ENCODE assay signal across 19 cellular contexts in genomic region chr1:9385801-9386573, GRCh38.
A peak's percentile ranks its signal among the peaks of the same experiment; 100 is the strongest.
DNase-seq lines count a peak whose midpoint lies in the region; ATAC-seq and TF ChIP-seq lines count a peak whose summit lies in the region.
"Had no signal": no experiment of that assay in that cellular context is flagged by ENCODE, and none has a peak within 500 bp of the region (broad histone marks: within the 10 kb centered on the region; RNA-seq: fewer than 3 reads in every experiment).

No MANE protein-coding gene starts in this region.

- no peaks in the 10 kb centered on the region for H3K36me3 ChIP-seq in PC-9 (ENCODE audit: low read depth)
- no peaks in the 10 kb centered on the region for H3K36me3 ChIP-seq in gastrocnemius medialis
- H3K36me3 ChIP-seq in MG63: no peaks in the 10 kb centered on the region
- H3K36me3 ChIP-seq in WERI-Rb-1: no peaks in the 10 kb centered on the region
- H3K36me3 ChIP-seq: right lobe of liver, SJSA1 had no signal

- TF ChIP-seq CTCF in PC-9 (conservative IDR thresholded peaks at IDR 0.05) (no peak), gastrocnemius medialis (IDR thresholded peaks at IDR 0.05 in 4 of 5, conservative IDR thresholded peaks at IDR 0.05 in 1 of 5) (no peak), WERI-Rb-1 (IDR thresholded peaks at IDR 0.05; ENCODE audit: low read depth, low read length) (no peak)

- peaks cover 5% of the 10 kb centered on the region for H3K4me1 Mint-ChIP-seq in activated CD4-positive, alpha-beta T cell treated with anti-CD3 and anti-CD28 coated beads for 36 hours
- peaks cover 9% of the 10 kb centered on the region for H3K4me1 Mint-ChIP-seq in activated CD4-positive, alpha-beta T cell treated with anti-CD3 and anti-CD28 coated beads, Interleukin-2, amount 10 ng/mL, durations not matched to agents 24 days and 14 days

- intact Hi-C loops in activated CD4-positive, alpha-beta T cell treated with anti-CD3 and anti-CD28 coated beads for 36 hours (cut with DNase I, micrococcal nuclease): no loop called here
- intact Hi-C loops in activated CD4-positive, alpha-beta T cell treated with anti-CD3 and anti-CD28 coated beads, Interleukin-2, amount 10 ng/mL, durations not matched to agents 24 days and 14 days (cut with micrococcal nuclease): no loop called here
- intact Hi-C loops in PC-9 (cut with micrococcal nuclease; ENCODE audit: unreplicated experiment): no loop called here
- intact Hi-C loops in gastrocnemius medialis (cut with DNase I; ENCODE audit: low total_unique reads): loop anchor here (2.0 kb wide), 2 partner anchors 51 to 95 kb away; no protein-coding TSS in a partner anchor

- no peaks in the 10 kb centered on the region for H3K36me3 Mint-ChIP-seq in activated CD4-positive, alpha-beta T cell treated with anti-CD3 and anti-CD28 coated beads for 36 hours (ENCODE audit: low read depth)
- no peaks in the 10 kb centered on the region for H3K36me3 Mint-ChIP-seq in activated CD4-positive, alpha-beta T cell treated with anti-CD3 and anti-CD28 coated beads, Interleukin-2, amount 10 ng/mL, durations not matched to agents 24 days and 14 days (ENCODE audit: low read depth)
- H3K36me3 Mint-ChIP-seq: activated naive CD4-positive, alpha-beta T cell treated with anti-CD3 and anti-CD28 coated beads, Interleukin-2, amount 10 ng/mL, durations not matched to agents 7 days and 5 days; CD8-positive, alpha-beta T cell; naive B cell had no signal

- POLR2A ChIA-PET in activated CD4-positive, alpha-beta T cell treated with anti-CD3 and anti-CD28 coated beads for 36 hours (lab: Charles Lee): no interaction called here
- POLR2A ChIA-PET in PC-9 (lab: Charles Lee; ENCODE audit: unreplicated experiment): no interaction called here

- CTCF ChIA-PET in activated CD4-positive, alpha-beta T cell treated with anti-CD3 and anti-CD28 coated beads for 36 hours (lab: Charles Lee): interaction anchor here (0.6 to 2.2 kb wide), 3 partner anchors 69 to 96 kb away, joined by 3 to 6 read pairs (median 3); no protein-coding TSS in a partner anchor
- CTCF ChIA-PET in PC-9 (lab: Charles Lee): no interaction called here

- H3K9me2 ChIP-seq in PC-9 (ENCODE audit: insufficient read depth): no peaks in the 10 kb centered on the region

- H3K27me3 Mint-ChIP-seq in activated CD4-positive, alpha-beta T cell treated with anti-CD3 and anti-CD28 coated beads for 36 hours: no peaks in the 10 kb centered on the region
- H3K27me3 Mint-ChIP-seq in activated CD4-positive, alpha-beta T cell treated with anti-CD3 and anti-CD28 coated beads, Interleukin-2, amount 10 ng/mL, durations not matched to agents 24 days and 14 days: peaks cover 19% of the 10 kb centered on the region

- peak; percentile 53 for ATAC-seq in activated CD4-positive, alpha-beta T cell treated with anti-CD3 and anti-CD28 coated beads for 36 hours
- peak; percentile 56 for ATAC-seq in esophagus mucosa
- no peak for ATAC-seq in gastrocnemius medialis
- ATAC-seq in HG03097 (IDR thresholded peaks at IDR 0.05; ENCODE audit: low FRiP score, unreplicated experiment): no peak
- ATAC-seq: CD8-positive, alpha-beta T cell had no signal

- H3K27ac ChIP-seq in PC-9 (no peak overlapping the region), gastrocnemius medialis (peak overlapping the region; percentile 87 to 96 (median 90)), WERI-Rb-1 (no peak overlapping the region)
- H3K27ac ChIP-seq: right lobe of liver, SJSA1 had no signal

- in situ Hi-C loops in gastrocnemius medialis (cut with MboI; ENCODE audit: low sequenced_read_pairs in 4 of 4): no loop called here

- no peaks in the 10 kb centered on the region for H4K20me1 ChIP-seq in PC-9 (ENCODE audit: insufficient read depth)

- no peak overlapping the region for H3K4me2 ChIP-seq in PC-9

- H3K79me2 ChIP-seq in PC-9 (ENCODE audit: low read depth): no peaks in the 10 kb centered on the region

- BruUV-seq in PC-9 (replicated peaks; lab: Mats Ljungman, UMichigan): TSS peak; percentile 63

- H3K4me3 ChIP-seq in PC-9 (no peak overlapping the region), gastrocnemius medialis (no peak overlapping the region), MG63 (no peak overlapping the region), WERI-Rb-1 (ENCODE audit: low read depth, low read length) (no peak overlapping the region)
- H3K4me3 ChIP-seq: right lobe of liver, SJSA1 had no signal

- H3F3A ChIP-seq in PC-9 (ENCODE audit: insufficient read depth, low read depth): no peaks in the 10 kb centered on the region

- H3K9me3 Mint-ChIP-seq in activated CD4-positive, alpha-beta T cell treated with anti-CD3 and anti-CD28 coated beads for 36 hours (ENCODE audit: low read depth): no peaks in the 10 kb centered on the region
- no peaks in the 10 kb centered on the region for H3K9me3 Mint-ChIP-seq in activated CD4-positive, alpha-beta T cell treated with anti-CD3 and anti-CD28 coated beads, Interleukin-2, amount 10 ng/mL, durations not matched to agents 24 days and 14 days
- H3K9me3 Mint-ChIP-seq: activated naive CD4-positive, alpha-beta T cell treated with anti-CD3 and anti-CD28 coated beads, Interleukin-2, amount 10 ng/mL, durations not matched to agents 7 days and 5 days; CD8-positive, alpha-beta T cell; naive B cell had no signal

- H3K27ac Mint-ChIP-seq in activated CD4-positive, alpha-beta T cell treated with anti-CD3 and anti-CD28 coated beads for 36 hours: no peak overlapping the region
- no peak overlapping the region for H3K27ac Mint-ChIP-seq in activated CD4-positive, alpha-beta T cell treated with anti-CD3 and anti-CD28 coated beads, Interleukin-2, amount 10 ng/mL, durations not matched to agents 24 days and 14 days
- H3K27ac Mint-ChIP-seq: activated naive CD4-positive, alpha-beta T cell treated with anti-CD3 and anti-CD28 coated beads, Interleukin-2, amount 10 ng/mL, durations not matched to agents 7 days and 5 days; CD8-positive, alpha-beta T cell had no signal

- H2AFZ ChIP-seq in PC-9: no peak overlapping the region

- no peak for TF ChIP-seq POLR2A in gastrocnemius medialis (IDR thresholded peaks at IDR 0.05)

- H3K4me1 ChIP-seq in PC-9 (replicated peaks; ENCODE audit: insufficient read depth) (peaks cover 12% of the 10 kb centered on the region), gastrocnemius medialis (peaks cover 33 to 36% of the 10 kb centered on the region in 2 donors)
- H3K4me1 ChIP-seq: right lobe of liver had no signal

- H3K27me3 ChIP-seq in PC-9 (ENCODE audit: insufficient read depth, low read depth) (no peaks in the 10 kb centered on the region), gastrocnemius medialis (no peaks in the 10 kb centered on the region), MG63 (no peaks in the 10 kb centered on the region), WERI-Rb-1 (ENCODE audit: insufficient read depth, low read depth, severe bottlenecking) (no peaks in the 10 kb centered on the region)
- H3K27me3 ChIP-seq: right lobe of liver, SJSA1 had no signal

- peak; percentile 22 for DNase-seq in activated CD4-positive, alpha-beta T cell treated with anti-CD3 and anti-CD28 coated beads for 36 hours
- DNase-seq in activated CD4-positive, alpha-beta T cell treated with anti-CD3 and anti-CD28 coated beads, Interleukin-2, amount 10 ng/mL, durations not matched to agents 24 days and 14 days: no peak
- DNase-seq in PC-9: peak in 1 of 2 experiments; percentile 18
- DNase-seq in gastrocnemius medialis: no peak
- DNase-seq in MG63: no peak
- DNase-seq in WERI-Rb-1: no peak
- DNase-seq: 8988T; activated naive CD4-positive, alpha-beta T cell treated with anti-CD3 and anti-CD28 coated beads, Interleukin-2, amount 10 ng/mL, durations not matched to agents 7 days and 5 days; CD8-positive, alpha-beta T cell; EL; glutamatergic neuron; naive B cell; NCI-H2081; right lobe of liver; stimulated activated CD4-positive, alpha-beta T cell treated with anti-CD3 and anti-CD28 coated beads, Interleukin-4, amount 100 ng/mL, for 4 hours; stimulated activated naive CD4-positive, alpha-beta T cell treated with Interleukin-2 at 50 U/mL for 16 hours had no signal

- H3K9me3 ChIP-seq in PC-9 (ENCODE audit: insufficient read depth, low read depth) (no peaks in the 10 kb centered on the region), gastrocnemius medialis (no peaks in the 10 kb centered on the region), MG63 (no peaks in the 10 kb centered on the region), WERI-Rb-1 (ENCODE audit: severe bottlenecking) (no peaks in the 10 kb centered on the region)
- H3K9me3 ChIP-seq: right lobe of liver, SJSA1 had no signal

- no peak overlapping the region for H3K4me3 Mint-ChIP-seq in activated CD4-positive, alpha-beta T cell treated with anti-CD3 and anti-CD28 coated beads for 36 hours
- H3K4me3 Mint-ChIP-seq in activated CD4-positive, alpha-beta T cell treated with anti-CD3 and anti-CD28 coated beads, Interleukin-2, amount 10 ng/mL, durations not matched to agents 24 days and 14 days: no peak overlapping the region
- H3K4me3 Mint-ChIP-seq: activated naive CD4-positive, alpha-beta T cell treated with anti-CD3 and anti-CD28 coated beads, Interleukin-2, amount 10 ng/mL, durations not matched to agents 7 days and 5 days; CD8-positive, alpha-beta T cell; naive B cell had no signal

Comparison
In these comparisons a context has a peak if more than half of its experiments do, and no peak if none do; other contexts are left out.
1. ATAC-seq: peak in activated CD4-positive, alpha-beta T cell treated with anti-CD3 and anti-CD28 coated beads for 36 hours (single experiment) and esophagus mucosa (single experiment); none in gastrocnemius medialis (0 of 2) and HG03097 (single experiment).
2. H3K27ac ChIP-seq: peak in gastrocnemius medialis (4 of 4); none in PC-9 (single experiment) and WERI-Rb-1 (single experiment).